13 cellular contexts compared by ENCODE assay signal in the genomic region with DNA sequence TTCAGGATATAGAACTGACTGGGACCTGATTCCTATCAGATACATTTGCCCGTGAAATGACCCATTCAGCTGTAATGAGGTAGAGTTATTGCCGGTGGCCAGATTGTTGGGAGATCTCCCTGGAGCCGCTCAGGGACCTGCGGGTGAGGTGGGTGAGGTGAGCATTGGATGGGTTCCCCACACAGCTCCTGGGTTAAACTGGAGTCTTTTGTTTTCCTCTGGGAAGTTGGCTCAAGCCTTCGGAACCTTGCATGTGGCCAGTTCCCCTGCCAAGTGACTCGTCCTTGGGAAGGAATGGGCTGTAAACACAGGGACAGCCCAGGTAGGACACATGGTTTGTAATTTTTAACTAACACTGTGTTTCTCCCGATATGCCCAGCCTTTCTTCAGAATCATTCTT.
"Had no signal": no experiment of that assay in that cellular context is flagged by ENCODE, and none has a peak within 500 bp of the region (broad histone marks: within the 10 kb centered on the region; RNA-seq: fewer than 3 reads in every experiment).

No MANE protein-coding gene starts in this region.

- H3K9me3 ChIP-seq: esophagus muscularis mucosa had no signal

- H3K4me3 Mint-ChIP-seq: activated naive CD4-positive, alpha-beta T cell treated with anti-CD3 and anti-CD28 coated beads, Interleukin-2, amount 50 U/mL, for 24 hours; activated T-cell treated with anti-CD3 and anti-CD28 coated beads, Interleukin-2, amount 50 U/mL, for 24 hours; memory B cell; neural crest cell; T-helper 17 cell; type B pancreatic cell had no signal

- H3K36me3 ChIP-seq: esophagus muscularis mucosa had no signal

- ATAC-seq: T-helper 17 cell had no signal

- H3K36me3 Mint-ChIP-seq: activated naive CD4-positive, alpha-beta T cell treated with anti-CD3 and anti-CD28 coated beads, Interleukin-2, amount 50 U/mL, for 24 hours; memory B cell; type B pancreatic cell had no signal

- DNase-seq: activated CD4-positive, alpha-beta T cell treated with anti-CD3 and anti-CD28 coated beads, Interleukin-2, amount 50 U/mL, for 1 hour; activated effector memory CD4-positive, alpha-beta T cell treated with Interleukin-2 at 50 U/mL for 16 hours; activated T-cell treated with anti-CD3 and anti-CD28 coated beads, Interleukin-2, amount 50 U/mL, for 24 hours; amniotic stem cell; hypothalamus; posterior cingulate gyrus; small intestine; T-helper 17 cell had no signal

- H3K27me3 ChIP-seq: esophagus muscularis mucosa had no signal

- H3K4me1 Mint-ChIP-seq: activated naive CD4-positive, alpha-beta T cell treated with anti-CD3 and anti-CD28 coated beads, Interleukin-2, amount 50 U/mL, for 24 hours; memory B cell; T-helper 17 cell had no signal

- H3K27ac Mint-ChIP-seq: activated naive CD4-positive, alpha-beta T cell treated with anti-CD3 and anti-CD28 coated beads, Interleukin-2, amount 50 U/mL, for 24 hours; activated T-cell treated with anti-CD3 and anti-CD28 coated beads, Interleukin-2, amount 50 U/mL, for 24 hours; memory B cell; T-helper 17 cell; type B pancreatic cell had no signal

- H3K4me3 ChIP-seq: esophagus muscularis mucosa had no signal

- H3K9me3 Mint-ChIP-seq: activated naive CD4-positive, alpha-beta T cell treated with anti-CD3 and anti-CD28 coated beads, Interleukin-2, amount 50 U/mL, for 24 hours; activated T-cell treated with anti-CD3 and anti-CD28 coated beads, Interleukin-2, amount 50 U/mL, for 24 hours; memory B cell; neural crest cell; type B pancreatic cell had no signal

- H3K27me3 Mint-ChIP-seq: type B pancreatic cell had no signal
